In the genomic region with DNA sequence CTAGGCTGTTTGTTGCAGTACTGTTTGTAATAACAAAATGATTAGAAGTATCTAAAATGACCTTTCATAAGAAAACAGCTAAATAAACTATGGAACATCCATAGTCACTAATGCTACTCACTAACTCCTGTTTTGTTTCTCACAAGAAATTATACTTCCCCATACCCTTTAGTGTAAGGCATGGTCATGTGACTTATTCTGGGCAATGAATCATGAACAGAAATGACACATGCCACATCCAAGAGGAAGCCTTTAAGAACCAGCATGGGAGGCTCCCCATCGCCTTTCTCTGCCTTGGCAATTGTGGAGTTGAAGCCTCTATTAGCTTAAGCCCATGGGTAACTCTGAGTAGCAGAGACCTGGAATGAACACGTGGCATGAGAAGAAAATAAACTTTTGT, we compare ENCODE assay signal across 16 cellular contexts.
"Had no signal": no experiment of that assay in that cellular context is flagged by ENCODE, and none has a peak within 500 bp of the region (broad histone marks: within the 10 kb centered on the region; RNA-seq: fewer than 3 reads in every experiment).

No MANE protein-coding gene starts in this region.

- DNase-seq: activated B cell treated with CpG ODN at 0.5 μM for 24 hours; activated CD4-positive, alpha-beta T cell treated with anti-CD3 and anti-CD28 coated beads for 48 hours; activated CD8-positive, alpha-beta T cell treated with anti-CD3 and anti-CD28 coated beads for 36 hours; activated naive CD4-positive, alpha-beta T cell treated with Interleukin-2 at 50 U/mL for 16 hours; activated naive CD8-positive, alpha-beta T cell treated with anti-CD3 and anti-CD28 coated beads, Interleukin-2, amount 10 ng/mL, durations not matched to agents 7 days and 5 days; activated T-cell treated with anti-CD3 and anti-CD28 coated beads, Interleukin-2, amount 50 U/mL, for 1 hour; amygdala; body of pancreas; caudate nucleus; dorsolateral prefrontal cortex; foreskin melanocyte; midbrain; occipital lobe; stimulated activated naive CD4-positive, alpha-beta T cell treated with Interleukin-2 at 50 U/mL for 16 hours; tibial artery had no signal

- ATAC-seq: activated CD8-positive, alpha-beta T cell treated with anti-CD3 and anti-CD28 coated beads for 36 hours; body of pancreas; left lobe of liver had no signal

- H3K4me3 ChIP-seq: body of pancreas, dorsolateral prefrontal cortex, tibial artery had no signal
